ENCODE assay signal across 11 cellular contexts in genomic region chr9:88007291-88007650, GRCh38. TPM values are rescaled to one million over a fixed set of nuclear protein-coding genes. Genes with fewer than 3 reads are reported as not detected.
DNase-seq lines count a peak whose midpoint lies in the region; ATAC-seq and TF ChIP-seq lines count a peak whose summit lies in the region.
"Had no signal": no experiment of that assay in that cellular context is flagged by ENCODE, and none has a peak within 500 bp of the region (broad histone marks: within the 10 kb centered on the region; RNA-seq: fewer than 3 reads in every experiment).

No MANE protein-coding gene starts in this region.

- peaks cover 12% of the 10 kb centered on the region for H3K27me3 Mint-ChIP-seq in activated CD4-positive, alpha-beta T cell treated with anti-CD3 and anti-CD28 coated beads for 36 hours
- peaks cover 3 to 16% (median 8%) of the 10 kb centered on the region in 5 donors for H3K27me3 Mint-ChIP-seq in naive thymus-derived CD4-positive, alpha-beta T cell
- peaks cover 9% of the 10 kb centered on the region for H3K27me3 Mint-ChIP-seq in stimulated activated memory B cell treated with anti-CD40 and anti-IgM and Interleukin-4, amounts not matched to agents 10 μg/mL and 1 μg/mL and 100 μg/mL, for 72 hours

- H3K9me3 ChIP-seq in naive thymus-derived CD4-positive, alpha-beta T cell (ENCODE audit: control insufficient read depth in 2 of 3, low read length in 3 of 3): no peaks in the 10 kb centered on the region

- H3K4me3 Mint-ChIP-seq in activated CD4-positive, alpha-beta T cell treated with anti-CD3 and anti-CD28 coated beads for 36 hours: no peak overlapping the region
- H3K4me3 Mint-ChIP-seq in naive thymus-derived CD4-positive, alpha-beta T cell: peak overlapping the region in 7 of 10 donors; percentile 32 to 68 (median 45)
- H3K4me3 Mint-ChIP-seq in stimulated activated memory B cell treated with anti-CD40 and anti-IgM and Interleukin-4, amounts not matched to agents 10 μg/mL and 1 μg/mL and 100 μg/mL, for 72 hours: no peak overlapping the region
- H3K4me3 Mint-ChIP-seq: neural progenitor cell had no signal

- no peaks in the 10 kb centered on the region for H3K4me1 ChIP-seq in naive thymus-derived CD4-positive, alpha-beta T cell (ENCODE audit: control insufficient read depth in 2 of 2, insufficient read depth in 2 of 2, low read length in 2 of 2)
- H3K4me1 ChIP-seq: neural progenitor cell had no signal

- peak; percentile 88 for DNase-seq in activated CD4-positive, alpha-beta T cell treated with anti-CD3 and anti-CD28 coated beads for 36 hours
- no peak for DNase-seq in activated CD4-positive, alpha-beta T cell treated with anti-CD3 and anti-CD28 coated beads, Interleukin-2, amount 50 U/mL, for 1 hour
- DNase-seq in activated T-cell treated with anti-CD3 and anti-CD28 coated beads for 48 hours (ENCODE audit: low read depth) (peak; percentile 37), occipital lobe (lab: John Stamatoyannopoulos, UW) (no peak), kidney glomerular epithelial cell (lab: John Stamatoyannopoulos, UW) (no peak)
- DNase-seq in naive thymus-derived CD4-positive, alpha-beta T cell: peak in 5 of 9 donors; percentile 1 to 58 (median 9)
- DNase-seq: 8988T, NCI-H1105 treated with DMSO at 0.1 percent for 48 hours had no signal

- peaks cover 14% of the 10 kb centered on the region for H3K4me1 Mint-ChIP-seq in activated CD4-positive, alpha-beta T cell treated with anti-CD3 and anti-CD28 coated beads for 36 hours
- H3K4me1 Mint-ChIP-seq in naive thymus-derived CD4-positive, alpha-beta T cell: peaks cover 5 to 10% (median 5%) of the 10 kb centered on the region in 7 donors
- H3K4me1 Mint-ChIP-seq in stimulated activated memory B cell treated with anti-CD40 and anti-IgM and Interleukin-4, amounts not matched to agents 10 μg/mL and 1 μg/mL and 100 μg/mL, for 72 hours: no peaks in the 10 kb centered on the region
- H3K4me1 Mint-ChIP-seq: neural progenitor cell had no signal

- peak; percentile 98 for ATAC-seq in activated CD4-positive, alpha-beta T cell treated with anti-CD3 and anti-CD28 coated beads for 36 hours
- peak; percentile 72 for ATAC-seq in naive thymus-derived CD4-positive, alpha-beta T cell
- ATAC-seq in stimulated activated memory B cell treated with anti-CD40 and anti-IgM and Interleukin-4, amounts not matched to agents 10 μg/mL and 1 μg/mL and 100 μg/mL, for 72 hours: peak; percentile 43
- ATAC-seq in SK-N-SH treated with all-trans-retinoic acid at 6 μM for 48 hours: no peak

- no peak overlapping the region for H3K4me3 ChIP-seq in naive thymus-derived CD4-positive, alpha-beta T cell (ENCODE audit: low read length)
- H3K4me3 ChIP-seq: neural progenitor cell had no signal

- H3K27ac Mint-ChIP-seq in activated CD4-positive, alpha-beta T cell treated with anti-CD3 and anti-CD28 coated beads for 36 hours: no peak overlapping the region
- H3K27ac Mint-ChIP-seq in naive thymus-derived CD4-positive, alpha-beta T cell: peak overlapping the region in 1 of 9 donors; percentile 6
- H3K27ac Mint-ChIP-seq in stimulated activated memory B cell treated with anti-CD40 and anti-IgM and Interleukin-4, amounts not matched to agents 10 μg/mL and 1 μg/mL and 100 μg/mL, for 72 hours: no peak overlapping the region
- H3K27ac Mint-ChIP-seq: neural progenitor cell had no signal

- H3K36me3 ChIP-seq in naive thymus-derived CD4-positive, alpha-beta T cell (ENCODE audit: control insufficient read depth in 2 of 3, insufficient read depth in 3 of 3, low read length in 3 of 3): no peaks in the 10 kb centered on the region
- H3K36me3 ChIP-seq: neural progenitor cell had no signal

- POLR2A ChIA-PET in activated CD4-positive, alpha-beta T cell treated with anti-CD3 and anti-CD28 coated beads for 36 hours (lab: Charles Lee): no interaction called here
- POLR2A ChIA-PET in naive thymus-derived CD4-positive, alpha-beta T cell (lab: Charles Lee): no interaction called here

- H3K27me3 ChIP-seq in naive thymus-derived CD4-positive, alpha-beta T cell (ENCODE audit: control insufficient read depth in 2 of 2, insufficient read depth in 2 of 2, low read length in 2 of 2): no peaks in the 10 kb centered on the region
- H3K27me3 ChIP-seq: neural progenitor cell had no signal

- H3K27ac ChIP-seq in naive thymus-derived CD4-positive, alpha-beta T cell (ENCODE audit: low read depth, low read length): no peak overlapping the region
- H3K27ac ChIP-seq: neural progenitor cell had no signal

- CTCF ChIA-PET in activated CD4-positive, alpha-beta T cell treated with anti-CD3 and anti-CD28 coated beads for 36 hours (lab: Charles Lee): interaction anchor here (0.6 to 1.7 kb wide), 2 partner anchors 9 to 20 kb away, joined by 3 to 6 read pairs; no protein-coding TSS in a partner anchor
- CTCF ChIA-PET in naive thymus-derived CD4-positive, alpha-beta T cell (lab: Charles Lee): no interaction called here

- no peaks in the 10 kb centered on the region for H3K9me3 Mint-ChIP-seq in activated CD4-positive, alpha-beta T cell treated with anti-CD3 and anti-CD28 coated beads for 36 hours (ENCODE audit: low read depth)
- peaks cover 0 to 7% (median 0%) of the 10 kb centered on the region in 11 donors for H3K9me3 Mint-ChIP-seq in naive thymus-derived CD4-positive, alpha-beta T cell
- no peaks in the 10 kb centered on the region for H3K9me3 Mint-ChIP-seq in stimulated activated memory B cell treated with anti-CD40 and anti-IgM and Interleukin-4, amounts not matched to agents 10 μg/mL and 1 μg/mL and 100 μg/mL, for 72 hours

- intact Hi-C loops in activated CD4-positive, alpha-beta T cell treated with anti-CD3 and anti-CD28 coated beads for 36 hours (cut with DNase I, micrococcal nuclease): loop anchor here (1.0 to 5.0 kb wide), 6 partner anchors 32 to 828 kb away; partner anchors contain the start of gene CDK20 (in 2 of the 2)
- intact Hi-C loops in naive thymus-derived CD4-positive, alpha-beta T cell (cut with micrococcal nuclease): loop anchor here in 1 of 2 donors (1.0 kb wide), 1 partner anchor 33 kb away; the partner anchor contains the start of gene CDK20

- no peaks in the 10 kb centered on the region for H3K36me3 Mint-ChIP-seq in activated CD4-positive, alpha-beta T cell treated with anti-CD3 and anti-CD28 coated beads for 36 hours (ENCODE audit: low read depth)
- peaks cover 0 to 3% (median 0%) of the 10 kb centered on the region in 5 donors for H3K36me3 Mint-ChIP-seq in naive thymus-derived CD4-positive, alpha-beta T cell
- H3K36me3 Mint-ChIP-seq in stimulated activated memory B cell treated with anti-CD40 and anti-IgM and Interleukin-4, amounts not matched to agents 10 μg/mL and 1 μg/mL and 100 μg/mL, for 72 hours: no peaks in the 10 kb centered on the region
- H3K36me3 Mint-ChIP-seq: neural progenitor cell had no signal

TF ChIP-seq in SK-N-SH treated with all-trans-retinoic acid at 6 μM for 48 hours, 23 proteins besides CTCF, POLR2A, EP300 and RAD21 (continues in another document):
- no peak for TF ChIP-seq TOX (CRISPR knock-in tag; IDR thresholded peaks at IDR 0.05; ENCODE audit: borderline replicate concordance)
- no peak for TF ChIP-seq ISL1 (CRISPR knock-in tag; IDR thresholded peaks at IDR 0.05)
- no peak for TF ChIP-seq BACH2 (CRISPR knock-in tag; IDR thresholded peaks at IDR 0.05; ENCODE audit: borderline replicate concordance)
- no peak for TF ChIP-seq ZNF8 (CRISPR knock-in tag; IDR thresholded peaks at IDR 0.05)
- TF ChIP-seq ZNF565 (CRISPR knock-in tag; conservative IDR thresholded peaks at IDR 0.05; ENCODE audit: low read depth): no peak
- TF ChIP-seq TCF4 (CRISPR knock-in tag; IDR thresholded peaks at IDR 0.05; ENCODE audit: borderline replicate concordance): no peak
- TF ChIP-seq ZC3H10 (CRISPR knock-in tag; IDR thresholded peaks at IDR 0.05): no peak
- TF ChIP-seq, protein P1, sequence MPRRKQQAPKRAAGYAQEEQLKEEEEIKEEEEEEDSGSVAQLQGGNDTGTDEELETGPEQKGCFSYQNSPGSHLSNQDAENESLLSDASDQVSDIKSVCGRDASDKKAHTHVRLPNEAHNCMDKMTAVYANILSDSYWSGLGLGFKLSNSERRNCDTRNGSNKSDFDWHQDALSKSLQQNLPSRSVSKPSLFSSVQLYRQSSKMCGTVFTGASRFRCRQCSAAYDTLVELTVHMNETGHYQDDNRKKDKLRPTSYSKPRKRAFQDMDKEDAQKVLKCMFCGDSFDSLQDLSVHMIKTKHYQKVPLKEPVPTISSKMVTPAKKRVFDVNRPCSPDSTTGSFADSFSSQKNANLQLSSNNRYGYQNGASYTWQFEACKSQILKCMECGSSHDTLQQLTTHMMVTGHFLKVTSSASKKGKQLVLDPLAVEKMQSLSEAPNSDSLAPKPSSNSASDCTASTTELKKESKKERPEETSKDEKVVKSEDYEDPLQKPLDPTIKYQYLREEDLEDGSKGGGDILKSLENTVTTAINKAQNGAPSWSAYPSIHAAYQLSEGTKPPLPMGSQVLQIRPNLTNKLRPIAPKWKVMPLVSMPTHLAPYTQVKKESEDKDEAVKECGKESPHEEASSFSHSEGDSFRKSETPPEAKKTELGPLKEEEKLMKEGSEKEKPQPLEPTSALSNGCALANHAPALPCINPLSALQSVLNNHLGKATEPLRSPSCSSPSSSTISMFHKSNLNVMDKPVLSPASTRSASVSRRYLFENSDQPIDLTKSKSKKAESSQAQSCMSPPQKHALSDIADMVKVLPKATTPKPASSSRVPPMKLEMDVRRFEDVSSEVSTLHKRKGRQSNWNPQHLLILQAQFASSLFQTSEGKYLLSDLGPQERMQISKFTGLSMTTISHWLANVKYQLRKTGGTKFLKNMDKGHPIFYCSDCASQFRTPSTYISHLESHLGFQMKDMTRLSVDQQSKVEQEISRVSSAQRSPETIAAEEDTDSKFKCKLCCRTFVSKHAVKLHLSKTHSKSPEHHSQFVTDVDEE (CRISPR knock-in tag; IDR thresholded peaks at IDR 0.05): no peak
- TF ChIP-seq ZFP30 (CRISPR knock-in tag; IDR thresholded peaks at IDR 0.05): no peak
- TF ChIP-seq, protein P2, sequence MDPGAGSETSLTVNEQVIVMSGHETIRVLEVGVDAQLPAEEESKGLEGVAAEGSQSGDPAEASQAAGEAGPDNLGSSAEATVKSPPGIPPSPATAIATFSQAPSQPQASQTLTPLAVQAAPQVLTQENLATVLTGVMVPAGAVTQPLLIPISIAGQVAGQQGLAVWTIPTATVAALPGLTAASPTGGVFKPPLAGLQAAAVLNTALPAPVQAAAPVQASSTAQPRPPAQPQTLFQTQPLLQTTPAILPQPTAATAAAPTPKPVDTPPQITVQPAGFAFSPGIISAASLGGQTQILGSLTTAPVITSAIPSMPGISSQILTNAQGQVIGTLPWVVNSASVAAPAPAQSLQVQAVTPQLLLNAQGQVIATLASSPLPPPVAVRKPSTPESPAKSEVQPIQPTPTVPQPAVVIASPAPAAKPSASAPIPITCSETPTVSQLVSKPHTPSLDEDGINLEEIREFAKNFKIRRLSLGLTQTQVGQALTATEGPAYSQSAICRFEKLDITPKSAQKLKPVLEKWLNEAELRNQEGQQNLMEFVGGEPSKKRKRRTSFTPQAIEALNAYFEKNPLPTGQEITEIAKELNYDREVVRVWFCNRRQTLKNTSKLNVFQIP (CRISPR knock-in tag; IDR thresholded peaks at IDR 0.05; ENCODE audit: borderline replicate concordance, low read depth): no peak

RNA-seq across cellular contexts. Expression of gene CDK20, which starts 32.9 kb away (rescaled TPM):
- total RNA-seq in activated CD4-positive, alpha-beta T cell treated with anti-CD3 and anti-CD28 coated beads for 36 hours: 1 to 10 TPM; 1.9 TPM
- 10 to 100 TPM in 2 of 5 experiments, 1 to 10 TPM in 3; 1.6 to 14.3 (median 9.6) TPM for total RNA-seq in naive thymus-derived CD4-positive, alpha-beta T cell
- 1 to 10 TPM; 5.4 to 7.9 TPM for polyA plus RNA-seq in naive thymus-derived CD4-positive, alpha-beta T cell
- 12.6 TPM for total RNA-seq in occipital lobe

Comparison
In these comparisons a context has a peak if more than half of its experiments do, and no peak if none do; other contexts are left out.
1. DNase-seq: peak in activated CD4-positive, alpha-beta T cell treated with anti-CD3 and anti-CD28 coated beads for 36 hours (single experiment), activated T-cell treated with anti-CD3 and anti-CD28 coated beads for 48 hours (single experiment) and naive thymus-derived CD4-positive, alpha-beta T cell (5 of 9); none in activated CD4-positive, alpha-beta T cell treated with anti-CD3 and anti-CD28 coated beads, Interleukin-2, amount 50 U/mL, for 1 hour (single experiment), occipital lobe (single experiment) and kidney glomerular epithelial cell (single experiment).
2. H3K4me3 Mint-ChIP-seq: peak in naive thymus-derived CD4-positive, alpha-beta T cell (7 of 10); none in activated CD4-positive, alpha-beta T cell treated with anti-CD3 and anti-CD28 coated beads for 36 hours (single experiment) and stimulated activated memory B cell treated with anti-CD40 and anti-IgM and Interleukin-4, amounts not matched to agents 10 μg/mL and 1 μg/mL and 100 μg/mL, for 72 hours (single experiment).